ENCODE assay signal across 21 cellular contexts in the genomic region with DNA sequence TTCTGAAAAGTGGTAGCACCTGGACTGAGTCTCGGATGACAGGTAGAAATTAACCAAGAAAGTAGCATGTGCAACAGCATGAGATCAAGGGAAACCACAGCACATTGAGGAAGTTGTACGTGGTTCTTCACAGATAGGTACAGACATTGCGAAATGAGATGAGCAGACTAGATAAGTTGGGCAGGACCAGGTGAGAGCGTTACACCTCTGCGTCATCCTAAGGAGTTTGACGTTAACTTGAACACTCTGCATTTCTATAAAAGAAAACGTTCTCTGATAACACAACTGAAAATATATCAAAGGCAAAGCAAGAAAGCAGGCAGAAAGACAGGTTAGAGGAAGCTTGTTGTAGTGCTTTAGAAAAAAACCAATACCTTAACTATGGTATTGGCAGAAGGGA.
DNase-seq lines count a peak whose midpoint lies in the region; ATAC-seq, FAIRE-seq and TF ChIP-seq lines count a peak whose summit lies in the region.
"Had no signal": no experiment of that assay in that cellular context is flagged by ENCODE, and none has a peak within 500 bp of the region (broad histone marks: within the 10 kb centered on the region; RNA-seq: fewer than 3 reads in every experiment).

No MANE protein-coding gene starts in this region.

- H3K4me3 Mint-ChIP-seq in MCF 10A (ENCODE audit: unreplicated experiment) (no peak overlapping the region), T-cell (peak overlapping the region in 1 of 3 donors; percentile 2), CD14-positive monocyte (no peak overlapping the region)
- H3K4me3 Mint-ChIP-seq in naive thymus-derived CD4-positive, alpha-beta T cell: peak overlapping the region in 4 of 10 donors; percentile 1 to 58 (median 18)

- BruUV-seq in MCF 10A (replicated peaks; lab: Mats Ljungman, UMichigan): no TSS peak

- no peak for TF ChIP-seq CTCF in MCF 10A (IDR thresholded peaks at IDR 0.05; ENCODE audit: unreplicated experiment)
- no peak for TF ChIP-seq CTCF in breast epithelium (IDR thresholded peaks at IDR 0.05)
- TF ChIP-seq CTCF in D721Med (IDR thresholded peaks at IDR 0.05; ENCODE audit: insufficient read depth, missing control alignments): no peak
- no peak for TF ChIP-seq CTCF in CD14-positive monocyte (IDR thresholded peaks at IDR 0.05)

- H3K27ac ChIP-seq in breast epithelium: no peak overlapping the region
- no peak overlapping the region for H3K27ac ChIP-seq in naive thymus-derived CD4-positive, alpha-beta T cell (ENCODE audit: low read depth, low read length)
- H3K27ac ChIP-seq: GM23248, Peyer's patch, SK-N-MC had no signal

- DNase-seq in MCF 10A (ENCODE audit: unreplicated experiment): peak; percentile 5
- no peak for DNase-seq in breast epithelium (ENCODE audit: low spot score in 2 of 2)
- no peak for DNase-seq in D721Med (ENCODE audit: insufficient read length, low spot score)
- DNase-seq in T-cell: peak in 24 of 34 experiments; percentile 1 to 75 (median 14)
- DNase-seq in naive thymus-derived CD4-positive, alpha-beta T cell: peak in 7 of 9 donors; percentile 28 to 90 (median 75)
- no peak for DNase-seq in CD14-positive monocyte (ENCODE audit: low spot score)
- DNase-seq: ACHN, AML-193, DMS79 treated with DMSO at 0.1 percent for 48 hours, GM23248, MG63, NCI-H1092 treated with DMSO at 0.1 percent for 48 hours, NCI-H2081 treated with DMSO at 0.1 percent for 48 hours, NCI-H510A treated with DMSO at 0.1 percent for 48 hours, NCI-H82, Peyer's patch, Right ventricle myocardium superior had no signal

- intact Hi-C loops in MCF 10A (cut with micrococcal nuclease): no loop called here
- intact Hi-C loops in breast epithelium (cut with DNase I; ENCODE audit: low total_unique reads): no loop called here
- intact Hi-C loops in naive thymus-derived CD4-positive, alpha-beta T cell (cut with micrococcal nuclease): no loop called here
- intact Hi-C loops in CD14-positive monocyte (cut with micrococcal nuclease): no loop called here

- H3K36me3 ChIP-seq in breast epithelium: no peaks in the 10 kb centered on the region
- H3K36me3 ChIP-seq in naive thymus-derived CD4-positive, alpha-beta T cell (ENCODE audit: control insufficient read depth in 2 of 3, insufficient read depth in 3 of 3, low read length in 3 of 3): no peaks in the 10 kb centered on the region
- H3K36me3 ChIP-seq: MG63, Peyer's patch had no signal

- H3K27me3 Mint-ChIP-seq in MCF 10A (ENCODE audit: insufficient read depth, unreplicated experiment) (no peaks in the 10 kb centered on the region), T-cell (peaks cover 2 to 4% of the 10 kb centered on the region in 2 donors), CD14-positive monocyte (ENCODE audit: low read depth in 3 of 3) (peaks cover 0 to 4% (median 2%) of the 10 kb centered on the region in 3 donors)
- peaks cover 3 to 19% (median 15%) of the 10 kb centered on the region in 5 donors for H3K27me3 Mint-ChIP-seq in naive thymus-derived CD4-positive, alpha-beta T cell

- peak; percentile 6 for FAIRE-seq in D721Med (lab: Jason Lieb, UNC)

- H3K9me3 ChIP-seq in breast epithelium: no peaks in the 10 kb centered on the region
- no peaks in the 10 kb centered on the region for H3K9me3 ChIP-seq in naive thymus-derived CD4-positive, alpha-beta T cell (ENCODE audit: control insufficient read depth in 2 of 3, low read length in 3 of 3)
- H3K9me3 ChIP-seq: MG63, Peyer's patch had no signal

- no peak for TF ChIP-seq POLR2A in breast epithelium (IDR thresholded peaks at IDR 0.05)

- H3K4me1 Mint-ChIP-seq in MCF 10A (ENCODE audit: insufficient read depth, unreplicated experiment) (peaks cover 14% of the 10 kb centered on the region), T-cell (peaks cover 5 to 31% (median 10%) of the 10 kb centered on the region in 3 donors), CD14-positive monocyte (peaks cover 2% of the 10 kb centered on the region)
- peaks cover 0 to 35% (median 18%) of the 10 kb centered on the region in 7 donors for H3K4me1 Mint-ChIP-seq in naive thymus-derived CD4-positive, alpha-beta T cell

- H3K36me3 Mint-ChIP-seq in MCF 10A (ENCODE audit: insufficient read depth, unreplicated experiment): no peaks in the 10 kb centered on the region
- H3K36me3 Mint-ChIP-seq in T-cell: no peaks in the 10 kb centered on the region
- H3K36me3 Mint-ChIP-seq in naive thymus-derived CD4-positive, alpha-beta T cell: no peaks in the 10 kb centered on the region
- no peaks in the 10 kb centered on the region for H3K36me3 Mint-ChIP-seq in CD14-positive monocyte

- ATAC-seq in T-cell (replicated peaks in 1 of 4): peak; percentile 48 to 93 (median 59)
- ATAC-seq in naive thymus-derived CD4-positive, alpha-beta T cell: peak; percentile 94
- ATAC-seq in GM18868 (IDR thresholded peaks at IDR 0.05; ENCODE audit: unreplicated experiment): no peak
- no peak for ATAC-seq in HG02763 (IDR thresholded peaks at IDR 0.05; ENCODE audit: unreplicated experiment)
- ATAC-seq: HCT116 had no signal

- no peaks in the 10 kb centered on the region for H3K27me3 ChIP-seq in breast epithelium
- no peaks in the 10 kb centered on the region for H3K27me3 ChIP-seq in naive thymus-derived CD4-positive, alpha-beta T cell (ENCODE audit: control insufficient read depth in 2 of 2, insufficient read depth in 2 of 2, low read length in 2 of 2)
- H3K27me3 ChIP-seq: MG63, Peyer's patch had no signal

- no peaks in the 10 kb centered on the region for H3K4me1 ChIP-seq in breast epithelium
- peaks cover 0 to 9% of the 10 kb centered on the region in 2 donors for H3K4me1 ChIP-seq in naive thymus-derived CD4-positive, alpha-beta T cell (ENCODE audit: control insufficient read depth in 2 of 2, insufficient read depth in 2 of 2, low read length in 2 of 2)
- H3K4me1 ChIP-seq: Peyer's patch had no signal

- no peaks in the 10 kb centered on the region for H3K9me3 Mint-ChIP-seq in MCF 10A (ENCODE audit: unreplicated experiment)
- H3K9me3 Mint-ChIP-seq in T-cell: no peaks in the 10 kb centered on the region
- H3K9me3 Mint-ChIP-seq in naive thymus-derived CD4-positive, alpha-beta T cell: no peaks in the 10 kb centered on the region
- H3K9me3 Mint-ChIP-seq in CD14-positive monocyte: peaks cover 0 to 3% (median 0%) of the 10 kb centered on the region in 7 donors

- POLR2A ChIA-PET in MCF 10A (lab: Yijun Ruan, JAX): no interaction called here
- POLR2A ChIA-PET in T-cell (lab: Charles Lee): no interaction called here
- POLR2A ChIA-PET in naive thymus-derived CD4-positive, alpha-beta T cell (lab: Charles Lee): no interaction called here

- H3K4me3 ChIP-seq in breast epithelium: no peak overlapping the region
- H3K4me3 ChIP-seq in naive thymus-derived CD4-positive, alpha-beta T cell (ENCODE audit: low read length): no peak overlapping the region
- H3K4me3 ChIP-seq: GM23248, MG63, Peyer's patch, SK-N-MC had no signal

- H3K27ac Mint-ChIP-seq in MCF 10A (ENCODE audit: low read depth, unreplicated experiment) (no peak overlapping the region), T-cell (no peak overlapping the region), CD14-positive monocyte (no peak overlapping the region)
- peak overlapping the region in 4 of 9 donors; percentile 6 to 87 (median 46) for H3K27ac Mint-ChIP-seq in naive thymus-derived CD4-positive, alpha-beta T cell

- CTCF ChIA-PET in MCF 10A (lab: Yijun Ruan, JAX) (no interaction called here), T-cell (lab: Charles Lee) (no interaction called here)
- CTCF ChIA-PET in naive thymus-derived CD4-positive, alpha-beta T cell (lab: Charles Lee): no interaction called here

Comparison
In these comparisons a context has a peak if more than half of its experiments do, and no peak if none do; other contexts are left out.
1. DNase-seq: peak in MCF 10A (single experiment), T-cell (24 of 34) and naive thymus-derived CD4-positive, alpha-beta T cell (7 of 9); none in breast epithelium (0 of 2), D721Med (single experiment) and CD14-positive monocyte (single experiment).
2. ATAC-seq: peak in T-cell (4 of 4) and naive thymus-derived CD4-positive, alpha-beta T cell (single experiment); none in GM18868 (single experiment) and HG02763 (single experiment).